In the genomic region with DNA sequence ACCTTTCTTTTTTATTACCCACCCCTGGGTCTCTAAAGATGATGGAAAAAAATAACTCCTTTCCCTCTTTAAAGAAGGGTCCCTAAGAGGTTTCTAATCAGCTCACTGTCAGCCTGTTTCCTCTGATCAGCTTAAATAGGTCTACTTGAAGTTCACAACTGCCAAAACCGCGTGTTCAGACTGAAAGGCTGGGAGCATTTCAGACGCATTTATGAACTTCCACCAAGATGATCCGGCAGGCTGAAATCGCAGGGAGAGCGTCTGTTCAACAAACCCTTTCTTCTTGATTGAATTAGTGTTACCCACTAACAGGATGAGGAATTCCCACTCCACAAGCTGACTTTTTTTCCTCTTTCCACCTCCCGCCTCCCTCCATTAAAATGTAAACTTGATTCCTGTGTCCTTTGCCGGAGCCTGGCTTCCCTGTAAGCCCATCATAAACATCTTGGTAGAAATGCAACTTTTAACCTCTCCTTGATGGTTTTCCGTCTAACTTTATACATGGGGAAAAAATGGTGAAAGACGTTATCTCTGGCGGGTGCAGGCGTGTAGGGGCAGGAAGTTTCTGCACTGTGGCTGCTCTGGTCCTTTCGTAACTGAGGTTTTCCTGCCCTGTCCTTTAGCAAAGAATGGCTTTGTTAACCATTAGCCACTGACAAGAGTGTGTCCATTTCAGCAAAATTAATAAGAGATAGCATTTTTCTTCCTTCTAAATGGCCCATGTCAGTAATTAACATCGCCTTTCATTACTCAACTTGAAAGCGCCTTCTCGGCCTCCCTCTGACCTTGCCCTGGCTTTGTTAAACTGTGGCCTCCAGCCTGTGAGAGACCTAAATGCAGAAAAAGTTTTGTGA, we compare ENCODE assay signal across 1 cellular context.
TF ChIP-seq lines count a peak whose summit lies in the region.

No MANE protein-coding gene starts in this region.

TF ChIP-seq in K562, 482 proteins besides CTCF, POLR2A, EP300 and RAD21 (continued from another document and continues in another):
- TF ChIP-seq ZNF57 (CRISPR knock-in tag; IDR thresholded peaks at IDR 0.05) (0 out of 2 replicates have a peak, but pooled peaks have one; percentile 10), EWSR1 (IDR thresholded peaks at IDR 0.05; ENCODE audit: borderline replicate concordance, low read depth, partially characterized antibody) (no peak), GTF2E2 (tag; IDR thresholded peaks at IDR 0.05) (peak; percentile 27; the same call in 1 of the 2 replicates), ZNF175 (CRISPR knock-in tag; IDR thresholded peaks at IDR 0.05; ENCODE audit: low read depth) (peak; percentile 75; the same call in 1 of the 2 replicates), HNRNPL (IDR thresholded peaks at IDR 0.05; ENCODE audit: low read depth, low read length) (no peak), EGR1 (conservative IDR thresholded peaks at IDR 0.05) (no peak), ZNF830 (CRISPR knock-in tag; IDR thresholded peaks at IDR 0.05) (no peak), TEAD1 (CRISPR knock-in tag; IDR thresholded peaks at IDR 0.05) (0 out of 4 replicates have a peak, but pooled peaks of 1 of the 2 experiments have one; percentile 13), ZNF174 (CRISPR knock-in tag; IDR thresholded peaks at IDR 0.05) (no peak), PHB2 (IDR thresholded peaks at IDR 0.05; ENCODE audit: low read depth) (no peak), HDAC8 (tag; IDR thresholded peaks at IDR 0.05) (0 out of 2 replicates have a peak, but pooled peaks have one; percentile 29), MTA3 (IDR thresholded peaks at IDR 0.05; ENCODE audit: borderline replicate concordance) (no peak), ZNF76 (CRISPR knock-in tag; IDR thresholded peaks at IDR 0.05; ENCODE audit: borderline replicate concordance) (peak; percentile 70; the same call in 1 of the 2 replicates), ZZZ3 (IDR thresholded peaks at IDR 0.05) (no peak), ZNF707 (CRISPR knock-in tag; conservative IDR thresholded peaks at IDR 0.05) (no peak), CEBPG (CRISPR knock-in tag; IDR thresholded peaks at IDR 0.05) (no peak), CEBPG (tag; conservative IDR thresholded peaks at IDR 0.05 in 1 of 2, IDR thresholded peaks at IDR 0.05 in 1 of 2) (peak in 1 of 2 experiments; percentile 48; a peak in 2 of 4 replicates), ZNF583 (CRISPR knock-in tag; IDR thresholded peaks at IDR 0.05) (0 out of 2 replicates have a peak, but pooled peaks have one; percentile 11), KAT7 (CRISPR knock-in tag; IDR thresholded peaks at IDR 0.05; ENCODE audit: borderline replicate concordance) (peak; percentile 65; the same call in 1 of the 2 replicates), ZNF780A (CRISPR knock-in tag; IDR thresholded peaks at IDR 0.05) (no peak), IFI16 (CRISPR knock-in tag; IDR thresholded peaks at IDR 0.05) (no peak), KDM5B (IDR thresholded peaks at IDR 0.05; ENCODE audit: insufficient replicate concordance, low read depth, low read length) (peak; percentile 39), PTRF (tag; IDR thresholded peaks at IDR 0.05) (no peak), L3MBTL2 (IDR thresholded peaks at IDR 0.05) (peak; percentile 79), HEY1 (CRISPR knock-in tag; IDR thresholded peaks at IDR 0.05; ENCODE audit: borderline replicate concordance) (no peak), KDM4B (IDR thresholded peaks at IDR 0.05; ENCODE audit: borderline replicate concordance in 2 of 2, low read depth in 1 of 2) (no peak), RCOR1 (IDR thresholded peaks at IDR 0.05; ENCODE audit: borderline replicate concordance in 1 of 2, low read depth in 2 of 2, low read length in 2 of 2) (no peak), FOSL1 (tag; conservative IDR thresholded peaks at IDR 0.05) (no peak), TRIM28 (IDR thresholded peaks at IDR 0.05) (no peak), BACH1 (tag; IDR thresholded peaks at IDR 0.05) (peak; percentile 35; the same call in 1 of the 2 replicates), KLF13 (tag; IDR thresholded peaks at IDR 0.05; ENCODE audit: borderline replicate concordance, low read depth) (0 out of 2 replicates have a peak, but pooled peaks have one; percentile 25), ZNF197 (CRISPR knock-in tag; IDR thresholded peaks at IDR 0.05; ENCODE audit: low read depth) (peak; percentile 76; the same call in 1 of the 2 replicates), TEAD2 (tag; IDR thresholded peaks at IDR 0.05) (no peak), DMBX1 (CRISPR knock-in tag; IDR thresholded peaks at IDR 0.05; ENCODE audit: borderline replicate concordance) (peak; percentile 20; the same call in 1 of the 2 replicates), MYC (IDR thresholded peaks at IDR 0.05; ENCODE audit: low read depth, low read length) (peak; percentile 25; the same call in 1 of the 2 replicates), MYC (CRISPR knock-in tag; IDR thresholded peaks at IDR 0.05; ENCODE audit: borderline replicate concordance, low read depth) (no peak), NR4A1 (CRISPR knock-in tag; IDR thresholded peaks at IDR 0.05) (0 out of 2 replicates have a peak, but pooled peaks have one; percentile 5), NR4A1 (tag; IDR thresholded peaks at IDR 0.05) (0 out of 2 replicates have a peak, but pooled peaks have one; percentile 33), ZNF584 (CRISPR knock-in tag; IDR thresholded peaks at IDR 0.05; ENCODE audit: low read depth) (peak; percentile 69), RBFOX2 (IDR thresholded peaks at IDR 0.05; ENCODE audit: low read depth, low read length) (peak; percentile 20; the same call in 1 of the 2 replicates), MAFG (tag; conservative IDR thresholded peaks at IDR 0.05) (no peak), EP400 (IDR thresholded peaks at IDR 0.05) (peak; percentile 29; the same call in 1 of the 2 replicates), SMAD1 (IDR thresholded peaks at IDR 0.05; ENCODE audit: low read depth, low read length, partially characterized antibody) (no peak), ZSCAN32 (CRISPR knock-in tag; IDR thresholded peaks at IDR 0.05) (0 out of 2 replicates have a peak, but pooled peaks have one; percentile 51)
- TF ChIP-seq, protein P1, sequence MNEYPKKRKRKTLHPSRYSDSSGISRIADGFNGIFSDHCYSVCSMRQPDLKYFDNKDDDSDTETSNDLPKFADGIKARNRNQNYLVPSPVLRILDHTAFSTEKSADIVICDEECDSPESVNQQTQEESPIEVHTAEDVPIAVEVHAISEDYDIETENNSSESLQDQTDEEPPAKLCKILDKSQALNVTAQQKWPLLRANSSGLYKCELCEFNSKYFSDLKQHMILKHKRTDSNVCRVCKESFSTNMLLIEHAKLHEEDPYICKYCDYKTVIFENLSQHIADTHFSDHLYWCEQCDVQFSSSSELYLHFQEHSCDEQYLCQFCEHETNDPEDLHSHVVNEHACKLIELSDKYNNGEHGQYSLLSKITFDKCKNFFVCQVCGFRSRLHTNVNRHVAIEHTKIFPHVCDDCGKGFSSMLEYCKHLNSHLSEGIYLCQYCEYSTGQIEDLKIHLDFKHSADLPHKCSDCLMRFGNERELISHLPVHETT (CRISPR knock-in tag; conservative IDR thresholded peaks at IDR 0.05 in 1 of 2, IDR thresholded peaks at IDR 0.05 in 1 of 2), result peak in 1 of 2 experiments; percentile 75; a peak in 2 of 4 replicates
- TF ChIP-seq, protein P2, sequence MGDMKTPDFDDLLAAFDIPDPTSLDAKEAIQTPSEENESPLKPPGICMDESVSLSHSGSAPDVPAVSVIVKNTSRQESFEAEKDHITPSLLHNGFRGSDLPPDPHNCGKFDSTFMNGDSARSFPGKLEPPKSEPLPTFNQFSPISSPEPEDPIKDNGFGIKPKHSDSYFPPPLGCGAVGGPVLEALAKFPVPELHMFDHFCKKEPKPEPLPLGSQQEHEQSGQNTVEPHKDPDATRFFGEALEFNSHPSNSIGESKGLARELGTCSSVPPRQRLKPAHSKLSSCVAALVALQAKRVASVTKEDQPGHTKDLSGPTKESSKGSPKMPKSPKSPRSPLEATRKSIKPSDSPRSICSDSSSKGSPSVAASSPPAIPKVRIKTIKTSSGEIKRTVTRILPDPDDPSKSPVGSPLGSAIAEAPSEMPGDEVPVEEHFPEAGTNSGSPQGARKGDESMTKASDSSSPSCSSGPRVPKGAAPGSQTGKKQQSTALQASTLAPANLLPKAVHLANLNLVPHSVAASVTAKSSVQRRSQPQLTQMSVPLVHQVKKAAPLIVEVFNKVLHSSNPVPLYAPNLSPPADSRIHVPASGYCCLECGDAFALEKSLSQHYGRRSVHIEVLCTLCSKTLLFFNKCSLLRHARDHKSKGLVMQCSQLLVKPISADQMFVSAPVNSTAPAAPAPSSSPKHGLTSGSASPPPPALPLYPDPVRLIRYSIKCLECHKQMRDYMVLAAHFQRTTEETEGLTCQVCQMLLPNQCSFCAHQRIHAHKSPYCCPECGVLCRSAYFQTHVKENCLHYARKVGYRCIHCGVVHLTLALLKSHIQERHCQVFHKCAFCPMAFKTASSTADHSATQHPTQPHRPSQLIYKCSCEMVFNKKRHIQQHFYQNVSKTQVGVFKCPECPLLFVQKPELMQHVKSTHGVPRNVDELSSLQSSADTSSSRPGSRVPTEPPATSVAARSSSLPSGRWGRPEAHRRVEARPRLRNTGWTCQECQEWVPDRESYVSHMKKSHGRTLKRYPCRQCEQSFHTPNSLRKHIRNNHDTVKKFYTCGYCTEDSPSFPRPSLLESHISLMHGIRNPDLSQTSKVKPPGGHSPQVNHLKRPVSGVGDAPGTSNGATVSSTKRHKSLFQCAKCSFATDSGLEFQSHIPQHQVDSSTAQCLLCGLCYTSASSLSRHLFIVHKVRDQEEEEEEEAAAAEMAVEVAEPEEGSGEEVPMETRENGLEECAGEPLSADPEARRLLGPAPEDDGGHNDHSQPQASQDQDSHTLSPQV (IDR thresholded peaks at IDR 0.05), result peak; percentile 90
- TF ChIP-seq, protein P3, sequence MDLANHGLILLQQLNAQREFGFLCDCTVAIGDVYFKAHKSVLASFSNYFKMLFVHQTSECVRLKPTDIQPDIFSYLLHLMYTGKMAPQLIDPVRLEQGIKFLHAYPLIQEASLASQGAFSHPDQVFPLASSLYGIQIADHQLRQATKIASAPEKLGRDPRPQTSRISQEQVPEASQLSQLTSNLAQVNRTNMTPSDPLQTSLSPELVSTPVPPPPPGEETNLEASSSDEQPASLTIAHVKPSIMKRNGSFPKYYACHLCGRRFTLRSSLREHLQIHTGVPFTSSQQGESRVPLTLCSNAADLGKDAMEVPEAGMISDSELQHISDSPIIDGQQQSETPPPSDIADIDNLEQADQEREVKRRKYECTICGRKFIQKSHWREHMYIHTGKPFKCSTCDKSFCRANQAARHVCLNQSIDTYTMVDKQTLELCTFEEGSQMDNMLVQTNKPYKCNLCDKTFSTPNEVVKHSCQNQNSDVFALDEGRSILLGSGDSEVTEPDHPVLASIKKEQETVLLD (IDR thresholded peaks at IDR 0.05), result peak; percentile 10
- TF ChIP-seq, protein P4, sequence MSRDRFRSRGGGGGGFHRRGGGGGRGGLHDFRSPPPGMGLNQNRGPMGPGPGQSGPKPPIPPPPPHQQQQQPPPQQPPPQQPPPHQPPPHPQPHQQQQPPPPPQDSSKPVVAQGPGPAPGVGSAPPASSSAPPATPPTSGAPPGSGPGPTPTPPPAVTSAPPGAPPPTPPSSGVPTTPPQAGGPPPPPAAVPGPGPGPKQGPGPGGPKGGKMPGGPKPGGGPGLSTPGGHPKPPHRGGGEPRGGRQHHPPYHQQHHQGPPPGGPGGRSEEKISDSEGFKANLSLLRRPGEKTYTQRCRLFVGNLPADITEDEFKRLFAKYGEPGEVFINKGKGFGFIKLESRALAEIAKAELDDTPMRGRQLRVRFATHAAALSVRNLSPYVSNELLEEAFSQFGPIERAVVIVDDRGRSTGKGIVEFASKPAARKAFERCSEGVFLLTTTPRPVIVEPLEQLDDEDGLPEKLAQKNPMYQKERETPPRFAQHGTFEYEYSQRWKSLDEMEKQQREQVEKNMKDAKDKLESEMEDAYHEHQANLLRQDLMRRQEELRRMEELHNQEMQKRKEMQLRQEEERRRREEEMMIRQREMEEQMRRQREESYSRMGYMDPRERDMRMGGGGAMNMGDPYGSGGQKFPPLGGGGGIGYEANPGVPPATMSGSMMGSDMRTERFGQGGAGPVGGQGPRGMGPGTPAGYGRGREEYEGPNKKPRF (IDR thresholded peaks at IDR 0.05; ENCODE audit: low read depth, low read length), result no peak
- TF ChIP-seq, protein P5, sequence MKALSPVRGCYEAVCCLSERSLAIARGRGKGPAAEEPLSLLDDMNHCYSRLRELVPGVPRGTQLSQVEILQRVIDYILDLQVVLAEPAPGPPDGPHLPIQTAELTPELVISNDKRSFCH (CRISPR knock-in tag; IDR thresholded peaks at IDR 0.05), result no peak
- TF ChIP-seq, protein P5 (tag; IDR thresholded peaks at IDR 0.05), result peak; percentile 76
- TF ChIP-seq, protein P6, sequence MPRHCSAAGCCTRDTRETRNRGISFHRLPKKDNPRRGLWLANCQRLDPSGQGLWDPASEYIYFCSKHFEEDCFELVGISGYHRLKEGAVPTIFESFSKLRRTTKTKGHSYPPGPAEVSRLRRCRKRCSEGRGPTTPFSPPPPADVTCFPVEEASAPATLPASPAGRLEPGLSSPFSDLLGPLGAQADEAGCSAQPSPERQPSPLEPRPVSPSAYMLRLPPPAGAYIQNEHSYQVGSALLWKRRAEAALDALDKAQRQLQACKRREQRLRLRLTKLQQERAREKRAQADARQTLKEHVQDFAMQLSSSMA (CRISPR knock-in tag; IDR thresholded peaks at IDR 0.05), result no peak
- TF ChIP-seq, protein P7, sequence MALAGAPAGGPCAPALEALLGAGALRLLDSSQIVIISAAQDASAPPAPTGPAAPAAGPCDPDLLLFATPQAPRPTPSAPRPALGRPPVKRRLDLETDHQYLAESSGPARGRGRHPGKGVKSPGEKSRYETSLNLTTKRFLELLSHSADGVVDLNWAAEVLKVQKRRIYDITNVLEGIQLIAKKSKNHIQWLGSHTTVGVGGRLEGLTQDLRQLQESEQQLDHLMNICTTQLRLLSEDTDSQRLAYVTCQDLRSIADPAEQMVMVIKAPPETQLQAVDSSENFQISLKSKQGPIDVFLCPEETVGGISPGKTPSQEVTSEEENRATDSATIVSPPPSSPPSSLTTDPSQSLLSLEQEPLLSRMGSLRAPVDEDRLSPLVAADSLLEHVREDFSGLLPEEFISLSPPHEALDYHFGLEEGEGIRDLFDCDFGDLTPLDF (CRISPR knock-in tag; IDR thresholded peaks at IDR 0.05), result no peak
- TF ChIP-seq, protein P8, sequence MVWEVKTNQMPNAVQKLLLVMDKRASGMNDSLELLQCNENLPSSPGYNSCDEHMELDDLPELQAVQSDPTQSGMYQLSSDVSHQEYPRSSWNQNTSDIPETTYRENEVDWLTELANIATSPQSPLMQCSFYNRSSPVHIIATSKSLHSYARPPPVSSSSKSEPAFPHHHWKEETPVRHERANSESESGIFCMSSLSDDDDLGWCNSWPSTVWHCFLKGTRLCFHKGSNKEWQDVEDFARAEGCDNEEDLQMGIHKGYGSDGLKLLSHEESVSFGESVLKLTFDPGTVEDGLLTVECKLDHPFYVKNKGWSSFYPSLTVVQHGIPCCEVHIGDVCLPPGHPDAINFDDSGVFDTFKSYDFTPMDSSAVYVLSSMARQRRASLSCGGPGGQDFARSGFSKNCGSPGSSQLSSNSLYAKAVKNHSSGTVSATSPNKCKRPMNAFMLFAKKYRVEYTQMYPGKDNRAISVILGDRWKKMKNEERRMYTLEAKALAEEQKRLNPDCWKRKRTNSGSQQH (CRISPR knock-in tag; IDR thresholded peaks at IDR 0.05), result no peak
- TF ChIP-seq, protein P9, sequence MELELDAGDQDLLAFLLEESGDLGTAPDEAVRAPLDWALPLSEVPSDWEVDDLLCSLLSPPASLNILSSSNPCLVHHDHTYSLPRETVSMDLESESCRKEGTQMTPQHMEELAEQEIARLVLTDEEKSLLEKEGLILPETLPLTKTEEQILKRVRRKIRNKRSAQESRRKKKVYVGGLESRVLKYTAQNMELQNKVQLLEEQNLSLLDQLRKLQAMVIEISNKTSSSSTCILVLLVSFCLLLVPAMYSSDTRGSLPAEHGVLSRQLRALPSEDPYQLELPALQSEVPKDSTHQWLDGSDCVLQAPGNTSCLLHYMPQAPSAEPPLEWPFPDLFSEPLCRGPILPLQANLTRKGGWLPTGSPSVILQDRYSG (tag; conservative IDR thresholded peaks at IDR 0.05; ENCODE audit: low read depth), result peak; percentile 71
